Comparison of ENCODE assay signal across 11 cellular contexts in the genomic region with DNA sequence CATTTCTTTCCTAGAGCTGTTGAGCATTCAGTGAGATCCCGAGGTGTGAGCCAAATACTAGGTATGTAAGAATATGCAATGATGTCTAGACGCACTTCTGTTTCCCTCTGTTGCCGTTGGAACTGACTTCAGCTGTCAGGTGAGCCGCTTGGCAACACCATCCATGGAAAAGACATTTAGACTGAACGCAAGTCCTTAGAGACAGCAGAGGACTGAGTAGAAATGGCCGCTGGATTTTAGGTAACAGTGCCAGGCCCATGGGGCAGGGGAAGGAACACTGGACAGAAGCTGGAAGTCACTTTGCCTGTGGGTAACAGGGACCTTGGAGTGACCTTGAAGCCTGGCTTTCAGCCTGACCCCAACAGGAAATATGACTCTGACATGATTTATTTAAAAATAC. TPM values are rescaled to one million over a fixed set of nuclear protein-coding genes. Genes with fewer than 3 reads are reported as not detected.
"Had no signal": no experiment of that assay in that cellular context is flagged by ENCODE, and none has a peak within 500 bp of the region (broad histone marks: within the 10 kb centered on the region; RNA-seq: fewer than 3 reads in every experiment).

No MANE protein-coding gene starts in this region.

- H3K9me3 Mint-ChIP-seq: neural progenitor cell had no signal

- H3K4me3 ChIP-seq: gastrocnemius medialis, heart right ventricle, neural progenitor cell, smooth muscle cell, tibial nerve had no signal

- H3K4me3 Mint-ChIP-seq: neural progenitor cell had no signal

- H3K4me1 ChIP-seq: gastrocnemius medialis had no signal

- H3K9ac ChIP-seq: neural progenitor cell had no signal

- H3K27ac ChIP-seq: gastrocnemius medialis, heart right ventricle, neural progenitor cell, tibial nerve had no signal

- H3K27me3 ChIP-seq: neural progenitor cell, tibial nerve had no signal

- ATAC-seq: gastrocnemius medialis, heart right ventricle, left ventricle myocardium superior, right cardiac atrium had no signal

- H3K27ac Mint-ChIP-seq: neural progenitor cell had no signal

- H3K4me1 Mint-ChIP-seq: neural progenitor cell had no signal

- H3K9me3 ChIP-seq: gastrocnemius medialis, heart right ventricle, tibial nerve had no signal

- H3K36me3 ChIP-seq: gastrocnemius medialis, heart right ventricle, neural progenitor cell, tibial nerve had no signal

- H3K36me3 Mint-ChIP-seq: neural progenitor cell had no signal

- DNase-seq: activated T-cell treated with anti-CD3 and anti-CD28 coated beads, Interleukin-2, amount 50 U/mL, for 48 hours; aorta; gastrocnemius medialis; heart right ventricle; left ventricle myocardium superior; mesendoderm; right cardiac atrium had no signal

RNA-seq across cellular contexts. Expression of gene SHANK2, which starts 29.5 kb away (rescaled TPM):
- total RNA-seq: T-helper 2 cell treated with Interferon-gamma antibody and Interleukin-4, amounts not matched to agents 100 ng/mL and 5 ng/mL, for 36 hours had no signal
